ENCODE assay signal across 8 cellular contexts in genomic region chr14:102086346-102086971, GRCh38. TPM values are rescaled to one million over a fixed set of nuclear protein-coding genes. Genes with fewer than 3 reads are reported as not detected.
DNase-seq lines count a peak whose midpoint lies in the region; ATAC-seq and TF ChIP-seq lines count a peak whose summit lies in the region.

No MANE protein-coding gene starts in this region.

- H3K9me2 ChIP-seq in DOHH2 (replicated peaks; ENCODE audit: control insufficient read depth, low read length) (no peaks in the 10 kb centered on the region), Loucy (replicated peaks; ENCODE audit: low read depth, low read length) (no peaks in the 10 kb centered on the region)

- H3K4ac ChIP-seq in mesendoderm (ENCODE audit: low read depth, low read length): peak overlapping the region; percentile 100

- WGBS in mesendoderm (ENCODE audit: extremely low coverage, insufficient coverage, low lambda C conversion rate): no CpG with 5 or more reads among the region's 73 CpGs

- H3K27me3 ChIP-seq in DOHH2 (ENCODE audit: control insufficient read depth, low read length): no peaks in the 10 kb centered on the region
- H3K27me3 ChIP-seq in Loucy (ENCODE audit: insufficient read depth, low read length, poor library complexity, severe bottlenecking): no peaks in the 10 kb centered on the region
- H3K27me3 ChIP-seq in mesendoderm (ENCODE audit: insufficient read depth, low read length, poor library complexity): no peaks in the 10 kb centered on the region

- peaks cover 56% of the 10 kb centered on the region for H3K4me1 ChIP-seq in DOHH2 (ENCODE audit: control insufficient read depth, low read length)
- H3K4me1 ChIP-seq in Loucy (ENCODE audit: insufficient read depth, low read length, poor library complexity, severe bottlenecking): peaks cover 57% of the 10 kb centered on the region
- H3K4me1 ChIP-seq in mesendoderm (ENCODE audit: control insufficient read depth, low read depth, low read length): peaks cover 7% of the 10 kb centered on the region

- H3K9ac ChIP-seq in Loucy (ENCODE audit: low read depth, low read length, poor library complexity, severe bottlenecking) (peak overlapping the region; percentile 95), mesendoderm (ENCODE audit: low read length) (peak overlapping the region; percentile 73)

- H3K56ac ChIP-seq in mesendoderm (ENCODE audit: low read length): peak overlapping the region; percentile 94

- H3K4me3 ChIP-seq in DOHH2 (ENCODE audit: low read length) (peak overlapping the region; percentile 75), Loucy (ENCODE audit: low read length, poor library complexity, severe bottlenecking) (peak overlapping the region; percentile 83), mesendoderm (ENCODE audit: low read length) (peak overlapping the region; percentile 95)

- H2AFZ ChIP-seq in Loucy (ENCODE audit: low read length): 0 out of 2 replicates have a peak overlapping the region, but pooled peaks have one; percentile 46

- H3K4me2 ChIP-seq in DOHH2 (ENCODE audit: low read length) (peak overlapping the region; percentile 72), Loucy (ENCODE audit: low read depth, low read length, poor library complexity, severe bottlenecking) (peak overlapping the region; percentile 99), mesendoderm (ENCODE audit: low read length) (no peak overlapping the region)

- H3K9me3 ChIP-seq in DOHH2 (ENCODE audit: control insufficient read depth, insufficient read depth, low read length) (no peaks in the 10 kb centered on the region), Loucy (ENCODE audit: insufficient read depth, low read depth, low read length) (no peaks in the 10 kb centered on the region)

- intact Hi-C loops in posterior vena cava (cut with DNase I): no loop called here

- H4K20me1 ChIP-seq in DOHH2 (ENCODE audit: control insufficient read depth, insufficient read depth, low read depth, low read length) (peaks cover 35% of the 10 kb centered on the region), Loucy (ENCODE audit: insufficient read depth, low read length, poor library complexity, severe bottlenecking) (peaks cover 47% of the 10 kb centered on the region)

- H3K79me1 ChIP-seq in mesendoderm (ENCODE audit: low read length): peaks cover 8% of the 10 kb centered on the region

- no peak overlapping the region for H3K23ac ChIP-seq in mesendoderm (ENCODE audit: low read length)

- peak overlapping the region; percentile 100 for H3K18ac ChIP-seq in mesendoderm (ENCODE audit: low read length)

- peaks cover 58% of the 10 kb centered on the region for H3K79me2 ChIP-seq in DOHH2 (ENCODE audit: control insufficient read depth, low read length)
- peaks cover 54% of the 10 kb centered on the region for H3K79me2 ChIP-seq in Loucy (ENCODE audit: insufficient read depth, low read length)
- peaks cover 37% of the 10 kb centered on the region for H3K79me2 ChIP-seq in mesendoderm (ENCODE audit: control insufficient read depth, insufficient read depth, low read length)

- no peak for TF ChIP-seq CTCF in DOHH2 (IDR thresholded peaks at IDR 0.05; ENCODE audit: low read depth, low read length, poor library complexity, severe bottlenecking)
- no peak for TF ChIP-seq CTCF in Loucy (conservative IDR thresholded peaks at IDR 0.05; ENCODE audit: low read length)

- H2BK15ac ChIP-seq in mesendoderm (replicated peaks; ENCODE audit: low read depth): no peak overlapping the region

- H3K36me3 ChIP-seq in DOHH2 (ENCODE audit: control insufficient read depth, low read length) (peaks cover 52% of the 10 kb centered on the region), Loucy (ENCODE audit: insufficient read depth, low read length) (peaks cover 44% of the 10 kb centered on the region), mesendoderm (ENCODE audit: control insufficient read depth, insufficient read depth, low read length) (peaks cover 16% of the 10 kb centered on the region)

- peak overlapping the region; percentile 95 for H2BK120ac ChIP-seq in mesendoderm (ENCODE audit: low read depth, low read length)

- peak overlapping the region; percentile 77 for H4K8ac ChIP-seq in mesendoderm (ENCODE audit: low read depth, low read length)

- H4K5ac ChIP-seq in mesendoderm (ENCODE audit: low read length): no peak overlapping the region

- H3F3A ChIP-seq in DOHH2 (ENCODE audit: control insufficient read depth, insufficient read depth) (peaks cover 51% of the 10 kb centered on the region), Loucy (ENCODE audit: low read depth) (no peaks in the 10 kb centered on the region)

- no peak overlapping the region for H2BK5ac ChIP-seq in mesendoderm (ENCODE audit: low read length)

- no peak overlapping the region for H2AK5ac ChIP-seq in mesendoderm (ENCODE audit: low read length)

- peak; percentile 21 for ATAC-seq in GM21619 (IDR thresholded peaks at IDR 0.05; ENCODE audit: unreplicated experiment)

- peak overlapping the region; percentile 77 for H3K27ac ChIP-seq in DOHH2 (ENCODE audit: low read depth, low read length)
- H3K27ac ChIP-seq in mesendoderm (ENCODE audit: low read depth, low read length): peak overlapping the region; percentile 93

- DNase-seq in activated CD4-positive, alpha-beta T cell treated with anti-CD3 and anti-CD28 coated beads for 48 hours: peak; percentile 70
- DNase-seq in effector CD4-positive, alpha-beta T cell: peak; percentile 54
- DNase-seq in mesendoderm: peak; percentile 48
- peak; percentile 24 to 36 for DNase-seq in stimulated activated CD8-positive, alpha-beta memory T cell treated with anti-CD3 and anti-CD28 coated beads, Interleukin-2, amount 100 ng/mL, for 1 hour (ENCODE audit: low read depth in 2 of 2)
- DNase-seq in posterior vena cava (ENCODE audit: low spot score): no peak

RNA-seq across cellular contexts. Expression of gene HSP90AA1, which starts 0.4 kb away (rescaled TPM):
- polyA plus RNA-seq in mesendoderm (2013, experiment 1 of 2): 1,232 TPM
- polyA plus RNA-seq in mesendoderm (2013, experiment 2 of 2): 1,230 TPM
- total RNA-seq in posterior vena cava: 100 to 1,000 TPM; 274 to 464 TPM

RNA-seq across cellular contexts. Expression of gene WDR20, which starts 53.2 kb away (rescaled TPM):
- polyA plus RNA-seq in mesendoderm (2013, experiment 1 of 2): 15.4 TPM
- polyA plus RNA-seq in mesendoderm (2013, experiment 2 of 2): 14.5 TPM
- 10 to 100 TPM; 27.6 to 28.0 TPM for total RNA-seq in posterior vena cava
